ENCODE assay signal across 8 cellular contexts in the genomic region with DNA sequence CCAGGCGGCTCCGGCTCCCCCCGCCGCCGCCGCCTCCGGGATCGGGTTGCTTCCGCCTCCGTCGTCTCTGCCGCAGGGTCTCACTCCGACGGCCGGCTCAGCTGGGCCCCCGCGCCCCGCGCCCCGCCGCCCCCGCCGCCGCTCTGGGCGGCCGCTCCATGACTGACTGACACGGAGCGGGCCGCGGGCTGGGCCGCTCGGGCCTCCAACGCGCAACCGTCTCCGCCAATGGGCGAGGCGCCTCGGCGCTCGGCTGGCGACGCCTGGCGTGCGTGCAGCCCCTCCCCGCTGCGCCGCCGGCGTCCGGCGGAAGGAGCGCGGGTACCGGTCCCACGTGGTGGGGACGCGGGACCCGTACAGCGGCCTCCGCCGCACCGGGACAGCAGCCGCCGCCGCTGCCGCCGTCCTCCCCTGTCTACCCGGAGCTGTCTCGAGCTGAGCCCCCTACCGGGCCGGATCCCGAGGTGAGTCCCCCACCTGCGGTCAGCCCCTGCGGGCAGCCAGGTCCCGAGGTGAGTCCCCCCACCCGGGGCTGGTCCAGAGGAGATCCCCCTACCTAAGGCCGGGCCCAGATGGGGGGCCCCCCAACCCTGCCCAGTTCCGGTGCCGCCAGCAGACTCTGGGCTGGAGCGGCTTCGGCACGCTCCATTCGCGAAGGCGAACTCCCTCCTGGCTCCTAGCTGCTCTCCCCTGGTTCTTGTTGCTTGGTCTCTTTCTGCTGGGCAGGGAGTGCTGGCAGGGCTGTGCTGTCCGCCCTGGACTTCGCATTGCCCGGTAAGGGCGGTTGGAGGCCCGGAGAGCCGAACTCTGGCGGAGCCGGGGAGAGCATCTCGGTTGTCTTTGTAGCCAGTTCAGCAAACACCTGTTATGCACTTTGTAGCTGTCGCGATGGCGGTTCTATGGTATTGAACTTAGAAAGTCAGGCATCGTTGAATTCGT. TPM values are rescaled to one million over a fixed set of nuclear protein-coding genes. Genes with fewer than 3 reads are reported as not detected.
DNase-seq lines count a peak whose midpoint lies in the region; ATAC-seq lines count a peak whose summit lies in the region.

A gene (minus strand): TSS at position 230 of the 939 bp plus-strand sequence. CDS start 11,640 bp downstream, outside the sequence.
A gene (plus strand): TSS at position 355 of the 939 bp plus-strand sequence. CDS start 1,387 bp downstream, outside the sequence.

- DNase-seq in EH (ENCODE audit: low read depth) (peak; percentile 89), LHCN-M2 (ENCODE audit: low read depth) (peak; percentile 83), SJCRH30 (peak; percentile 84 to 87), foreskin melanocyte (peak; percentile 81), stromal cell of bone marrow (ENCODE audit: low read depth) (peak; percentile 80)
- peak; percentile 72 for DNase-seq in activated gamma-delta T cell treated with anti-CD3 and anti-CD28 coated beads, Interleukin-2, amount 50 U/mL, for 16 hours (ENCODE audit: low read depth)

- no peaks in the 10 kb centered on the region for H3K9me3 ChIP-seq in SJCRH30 (replicated peaks)
- no peaks in the 10 kb centered on the region for H3K9me3 ChIP-seq in neuron (ENCODE audit: low read length)

- peak within 1 kb of the TSS; percentile 70 for H2AFZ ChIP-seq in neuron (ENCODE audit: low read depth, low read length)

- H3K27me3 ChIP-seq in SJCRH30 (no peaks in the 10 kb centered on the region), neuron (ENCODE audit: insufficient read depth, low read length) (no peaks in the 10 kb centered on the region)

- peaks cover 5% of the 10 kb centered on the region; the same call in 1 of the 2 replicates for H3K4me1 ChIP-seq in SJCRH30
- peaks cover 19% of the 10 kb centered on the region for H3K4me1 ChIP-seq in neuron (ENCODE audit: insufficient read depth, low read length)

- H3K4me3 ChIP-seq in SJCRH30 (peak within 1 kb of the TSS; percentile 98), neuron (ENCODE audit: low read length) (peak within 1 kb of the TSS; percentile 93)

- ATAC-seq in GM21825 (IDR thresholded peaks at IDR 0.05; ENCODE audit: unreplicated experiment), result peak; percentile 85

- H3K27ac ChIP-seq in SJCRH30, result peak within 1 kb of the TSS; percentile 65

- H3K36me3 ChIP-seq in SJCRH30 (peaks cover 5% of the 10 kb centered on the region), neuron (ENCODE audit: insufficient read depth, low read length) (peaks cover 6% of the 10 kb centered on the region)

RNA-seq across cellular contexts. Expression of the first gene that starts in this region (rescaled TPM):
- total RNA-seq in LHCN-M2 (2014; rRNA removed), result 15.0 and 18.6 TPM in 2 replicates
- polyA plus RNA-seq in LHCN-M2 (2012), result 9.5 TPM
- 26.7 and 28.7 TPM in 2 replicates for total RNA-seq in SJCRH30 (2014; rRNA removed; shearing (Covaris generic))

RNA-seq across cellular contexts. Expression of the second gene that starts in this region (rescaled TPM):
- 14.1 and 17.2 TPM in 2 replicates for total RNA-seq in LHCN-M2 (2014; rRNA removed)
- 4.2 TPM for polyA plus RNA-seq in LHCN-M2 (2012)
- 33.3 and 34.4 TPM in 2 replicates for total RNA-seq in SJCRH30 (2014; rRNA removed; shearing (Covaris generic))

Comparison
In these comparisons a context has a peak if more than half of its experiments do, and no peak if none do; other contexts are left out.
1. Peak in every context shown above with its lines: DNase-seq, ATAC-seq, H3K4me3 ChIP-seq and H3K27ac ChIP-seq.